In genomic region chr20:53870426-53871199, GRCh38 we compare ENCODE assay signal across 8 cellular contexts.
DNase-seq lines count a peak whose midpoint lies in the region; ATAC-seq and TF ChIP-seq lines count a peak whose summit lies in the region.

No MANE protein-coding gene starts in this region.

- H3K4me3 Mint-ChIP-seq in CD4-positive, alpha-beta T cell: no peak overlapping the region
- H3K4me3 Mint-ChIP-seq in HFFc6: no peak overlapping the region
- peak overlapping the region; percentile 20 for H3K4me3 Mint-ChIP-seq in activated naive CD8-positive, alpha-beta T cell
- H3K4me3 Mint-ChIP-seq in natural killer cell: peak overlapping the region; percentile 31
- no peak overlapping the region for H3K4me3 Mint-ChIP-seq in osteocyte (ENCODE audit: unreplicated experiment)

- ATAC-seq in CD4-positive, alpha-beta T cell (ENCODE audit: poor library complexity): no peak
- ATAC-seq in natural killer cell (no peak), GM18861 (IDR thresholded peaks at IDR 0.05; ENCODE audit: unreplicated experiment) (no peak)

- TF ChIP-seq CTCF in CD4-positive, alpha-beta T cell (IDR thresholded peaks at IDR 0.05): no peak
- TF ChIP-seq CTCF in HFFc6 (IDR thresholded peaks at IDR 0.05) (no peak), natural killer cell (IDR thresholded peaks at IDR 0.05) (no peak), osteocyte (IDR thresholded peaks at IDR 0.05) (no peak)

- no peaks in the 10 kb centered on the region for H3K27me3 Mint-ChIP-seq in CD4-positive, alpha-beta T cell
- peaks cover 1% of the 10 kb centered on the region; the same call in 1 of the 2 replicates for H3K27me3 Mint-ChIP-seq in HFFc6 (ENCODE audit: insufficient read depth)
- no peaks in the 10 kb centered on the region for H3K27me3 Mint-ChIP-seq in activated naive CD8-positive, alpha-beta T cell
- no peaks in the 10 kb centered on the region for H3K27me3 Mint-ChIP-seq in natural killer cell (ENCODE audit: low read depth in 2 of 2)
- H3K27me3 Mint-ChIP-seq in osteocyte (ENCODE audit: unreplicated experiment): no peaks in the 10 kb centered on the region

- H3K9me3 Mint-ChIP-seq in CD4-positive, alpha-beta T cell: no peaks in the 10 kb centered on the region
- H3K9me3 Mint-ChIP-seq in HFFc6 (no peaks in the 10 kb centered on the region), natural killer cell (no peaks in the 10 kb centered on the region), osteocyte (ENCODE audit: unreplicated experiment) (no peaks in the 10 kb centered on the region)
- H3K9me3 Mint-ChIP-seq in activated naive CD8-positive, alpha-beta T cell (ENCODE audit: low read depth): no peaks in the 10 kb centered on the region

- intact Hi-C loops in CD4-positive, alpha-beta T cell (cut with DNase I, micrococcal nuclease): loop anchor here (1.0 to 5.0 kb wide), 7 partner anchors 44 to 294 kb away; no protein-coding TSS in a partner anchor
- intact Hi-C loops in natural killer cell (cut with micrococcal nuclease): loop anchor here (5.0 to 10.0 kb wide), 2 partner anchors 46 to 118 kb away; no protein-coding TSS in a partner anchor

- DNase-seq in CD4-positive, alpha-beta T cell: no peak
- DNase-seq in HFFc6: no peak
- DNase-seq in natural killer cell: no peak
- DNase-seq in ecto neural progenitor cell (ENCODE audit: low spot score): no peak
- DNase-seq in GF-D8 (lab: John Stamatoyannopoulos, UW): no peak
- no peak for DNase-seq in osteocyte (ENCODE audit: extremely low spot score, unreplicated experiment)

- H3K4me1 Mint-ChIP-seq in CD4-positive, alpha-beta T cell (ENCODE audit: low read depth): peaks cover 66% of the 10 kb centered on the region
- H3K4me1 Mint-ChIP-seq in HFFc6 (ENCODE audit: low read depth) (peaks cover 61% of the 10 kb centered on the region), natural killer cell (peaks cover 48 to 58% of the 10 kb centered on the region in 2 donors), osteocyte (ENCODE audit: unreplicated experiment) (peaks cover 48% of the 10 kb centered on the region)
- peaks cover 78% of the 10 kb centered on the region for H3K4me1 Mint-ChIP-seq in activated naive CD8-positive, alpha-beta T cell (ENCODE audit: low read depth)

- POLR2A ChIA-PET in CD4-positive, alpha-beta T cell (lab: Charles Lee): interaction anchor here (0.6 to 3.9 kb wide), 7 partner anchors 29 to 291 kb away, joined by 3 to 25 read pairs (median 4); no protein-coding TSS in a partner anchor

- no peaks in the 10 kb centered on the region for H3K27me3 ChIP-seq in CD4-positive, alpha-beta T cell (ENCODE audit: control insufficient read depth, insufficient read depth, low read length)

- peak overlapping the region; percentile 98 for H3K27ac Mint-ChIP-seq in CD4-positive, alpha-beta T cell
- H3K27ac Mint-ChIP-seq in HFFc6: 0 out of 2 replicates have a peak overlapping the region, but pooled peaks have one; percentile 16
- peak overlapping the region; percentile 98 for H3K27ac Mint-ChIP-seq in activated naive CD8-positive, alpha-beta T cell
- H3K27ac Mint-ChIP-seq in natural killer cell: peak overlapping the region in 1 of 2 donors; percentile 79
- H3K27ac Mint-ChIP-seq in osteocyte (ENCODE audit: unreplicated experiment): no peak overlapping the region

- H3K9me3 ChIP-seq in CD4-positive, alpha-beta T cell (ENCODE audit: control insufficient read depth, low read length): no peaks in the 10 kb centered on the region

- H3K27ac ChIP-seq in CD4-positive, alpha-beta T cell (ENCODE audit: low read depth, low read length): peak overlapping the region; percentile 36

- peaks cover 8% of the 10 kb centered on the region for H3K36me3 Mint-ChIP-seq in CD4-positive, alpha-beta T cell (ENCODE audit: low read depth)
- H3K36me3 Mint-ChIP-seq in HFFc6 (ENCODE audit: low read depth): no peaks in the 10 kb centered on the region
- H3K36me3 Mint-ChIP-seq in activated naive CD8-positive, alpha-beta T cell: no peaks in the 10 kb centered on the region
- no peaks in the 10 kb centered on the region for H3K36me3 Mint-ChIP-seq in natural killer cell
- no peaks in the 10 kb centered on the region for H3K36me3 Mint-ChIP-seq in osteocyte (ENCODE audit: unreplicated experiment)

- CTCF ChIA-PET in CD4-positive, alpha-beta T cell (lab: Charles Lee): interaction anchor here (0.7 to 1.5 kb wide), 5 partner anchors 9 to 290 kb away, joined by 3 read pairs; no protein-coding TSS in a partner anchor

Comparison
In these comparisons a context has a peak if more than half of its experiments do, and no peak if none do; other contexts are left out.
1. H3K4me3 Mint-ChIP-seq: peak in activated naive CD8-positive, alpha-beta T cell (single experiment) and natural killer cell (single experiment); none in CD4-positive, alpha-beta T cell (single experiment), HFFc6 (single experiment) and osteocyte (single experiment).